ENCODE assay signal across 31 cellular contexts in genomic region chr19:804419-805160, GRCh38. TPM values are rescaled to one million over a fixed set of nuclear protein-coding genes. Genes with fewer than 3 reads are reported as not detected.
A peak's percentile ranks its signal among the peaks of the same experiment; 100 is the strongest.
DNase-seq lines count a peak whose midpoint lies in the region; FAIRE-seq and TF ChIP-seq lines count a peak whose summit lies in the region.
"Had no signal": no experiment of that assay in that cellular context is flagged by ENCODE, and none has a peak within 500 bp of the region (broad histone marks: within the 10 kb centered on the region; RNA-seq: fewer than 3 reads in every experiment).

No MANE protein-coding gene starts in this region.

- no peaks in the 10 kb centered on the region for H3K27me3 Mint-ChIP-seq in activated T-cell treated with anti-CD3 and anti-CD28 coated beads, Interleukin-2, amount 50 U/mL, for 24 hours
- no peaks in the 10 kb centered on the region for H3K27me3 Mint-ChIP-seq in nephron progenitor cell (ENCODE audit: low read depth, poor library complexity)
- H3K27me3 Mint-ChIP-seq: activated CD8-positive, alpha-beta T cell treated with anti-CD3 and anti-CD28 coated beads for 36 hours; memory B cell; stimulated activated naive CD8-positive, alpha-beta T cell treated with anti-CD3 and anti-CD28 coated beads, Interleukin-15, Interleukin-2, amounts not matched to agents 100 ng/mL and 50 ng/mL, for 24 hours had no signal

- peaks cover 41% of the 10 kb centered on the region for H3K4me1 ChIP-seq in effector memory CD4-positive, alpha-beta T cell (ENCODE audit: control insufficient read depth, insufficient read depth, low read length, poor library complexity, severe bottlenecking)
- H3K4me1 ChIP-seq in uterus = peaks cover 21 to 34% of the 10 kb centered on the region in 2 donors

- no peak for FAIRE-seq in GM12891 (lab: Jason Lieb, UNC)
- FAIRE-seq: TTC549 had no signal

- DNase-seq in activated T-cell treated with anti-CD3 and anti-CD28 coated beads, Interleukin-2, amount 50 U/mL, for 24 hours = no peak
- DNase-seq in activated T-cell treated with anti-CD3 and anti-CD28 coated beads, Interleukin-2, amount 50 U/mL, for 1 hour = no peak
- DNase-seq in GM12891 (ENCODE audit: insufficient read length, low spot score) = no peak
- no peak for DNase-seq in RWPE1 (ENCODE audit: low spot score)
- DNase-seq in nephron progenitor cell = no peak
- no peak for DNase-seq in effector memory CD4-positive, alpha-beta T cell
- no peak for DNase-seq in uterus
- DNase-seq in effector CD8-positive, alpha-beta T cell (lab: John Stamatoyannopoulos, UW) = no peak
- DNase-seq: activated CD8-positive, alpha-beta T cell treated with anti-CD3 and anti-CD28 coated beads for 36 hours; activated effector memory CD4-positive, alpha-beta T cell treated with anti-CD3 and anti-CD28 coated beads, Interleukin-2, amount 50 U/mL, for 16 hours; body of pancreas; DMS153; effector CD4-positive, alpha-beta T cell; NCI-H146; NCI-H2107; NCI-H446; NCI-H774; nucleus accumbens; RPMI8226 had no signal

- H3K27ac Mint-ChIP-seq in activated T-cell treated with anti-CD3 and anti-CD28 coated beads, Interleukin-2, amount 50 U/mL, for 24 hours = peak overlapping the region; percentile 95
- peak overlapping the region; percentile 80 for H3K27ac Mint-ChIP-seq in nephron progenitor cell
- H3K27ac Mint-ChIP-seq: CD8-positive, alpha-beta T cell; memory B cell; stimulated activated naive CD8-positive, alpha-beta T cell treated with anti-CD3 and anti-CD28 coated beads, Interleukin-15, Interleukin-2, amounts not matched to agents 100 ng/mL and 50 ng/mL, for 24 hours; T-helper 1 cell treated with Interleukin-12 subunit alpha and Interleukin-12 subunit beta and Interleukin-4 antibody, amounts not matched to agents 30 μg/mL and 1 μg/mL, for 36 hours had no signal

- H3K27me3 ChIP-seq in effector memory CD4-positive, alpha-beta T cell (replicated peaks; ENCODE audit: control insufficient read depth, insufficient read depth, low read length, poor library complexity, severe bottlenecking) = no peaks in the 10 kb centered on the region
- H3K27me3 ChIP-seq in uterus = no peaks in the 10 kb centered on the region
- H3K27me3 ChIP-seq: adrenal gland, body of pancreas, heart right ventricle had no signal

- no peaks in the 10 kb centered on the region for H3K9me3 ChIP-seq in effector memory CD4-positive, alpha-beta T cell (ENCODE audit: control insufficient read depth, low read length)
- H3K9me3 ChIP-seq in uterus = no peaks in the 10 kb centered on the region
- H3K9me3 ChIP-seq: adrenal gland, body of pancreas, HAP-1, heart right ventricle had no signal

- H3K9me3 Mint-ChIP-seq in activated T-cell treated with anti-CD3 and anti-CD28 coated beads, Interleukin-2, amount 50 U/mL, for 24 hours = no peaks in the 10 kb centered on the region
- H3K9me3 Mint-ChIP-seq in nephron progenitor cell = no peaks in the 10 kb centered on the region
- H3K9me3 Mint-ChIP-seq: activated CD8-positive, alpha-beta T cell treated with anti-CD3 and anti-CD28 coated beads for 36 hours; CD8-positive, alpha-beta T cell; memory B cell; stimulated activated naive CD8-positive, alpha-beta T cell treated with anti-CD3 and anti-CD28 coated beads, Interleukin-15, Interleukin-2, amounts not matched to agents 100 ng/mL and 50 ng/mL, for 24 hours; T-helper 1 cell treated with Interleukin-12 subunit alpha and Interleukin-12 subunit beta and Interleukin-4 antibody, amounts not matched to agents 30 μg/mL and 1 μg/mL, for 36 hours had no signal

- CTCF ChIA-PET in RWPE1 (lab: Yijun Ruan, JAX) = interaction anchor here (1.0 kb wide), 1 partner anchor 78 kb away, joined by 3 read pairs; no protein-coding TSS in a partner anchor

- H3K36me3 ChIP-seq in effector memory CD4-positive, alpha-beta T cell (ENCODE audit: control insufficient read depth, insufficient read depth, low read length) = peaks cover 69% of the 10 kb centered on the region
- no peaks in the 10 kb centered on the region for H3K36me3 ChIP-seq in uterus

- TF ChIP-seq CTCF in RWPE1 (conservative IDR thresholded peaks at IDR 0.05; ENCODE audit: low read depth) (no peak), nephron progenitor cell (IDR thresholded peaks at IDR 0.05) (no peak), uterus (IDR thresholded peaks at IDR 0.05) (no peak)

- peaks cover 86% of the 10 kb centered on the region for H3K36me3 Mint-ChIP-seq in activated T-cell treated with anti-CD3 and anti-CD28 coated beads, Interleukin-2, amount 50 U/mL, for 24 hours (ENCODE audit: low read depth)
- H3K36me3 Mint-ChIP-seq in nephron progenitor cell (ENCODE audit: low read depth) = peaks cover 46% of the 10 kb centered on the region

- POLR2A ChIA-PET in RWPE1 (lab: Yijun Ruan, JAX; ENCODE audit: low non-redundant PET) = no interaction called here

- H3K4me3 ChIP-seq in effector memory CD4-positive, alpha-beta T cell (ENCODE audit: insufficient read depth, low read depth, low read length, poor library complexity, severe bottlenecking) = no peak overlapping the region
- no peak overlapping the region for H3K4me3 ChIP-seq in uterus
- H3K4me3 ChIP-seq: adrenal gland, body of pancreas, HAP-1, SK-N-MC had no signal

- peak overlapping the region; percentile 99 for H3K27ac ChIP-seq in RWPE1
- H3K27ac ChIP-seq in effector memory CD4-positive, alpha-beta T cell (ENCODE audit: insufficient read depth, low read length, poor library complexity, severe bottlenecking) = no peak overlapping the region
- H3K27ac ChIP-seq in uterus = no peak overlapping the region
- H3K27ac ChIP-seq: body of pancreas, SK-N-MC had no signal

- no peak overlapping the region for H3K4me3 Mint-ChIP-seq in activated T-cell treated with anti-CD3 and anti-CD28 coated beads, Interleukin-2, amount 50 U/mL, for 24 hours
- H3K4me3 Mint-ChIP-seq in nephron progenitor cell = no peak overlapping the region
- H3K4me3 Mint-ChIP-seq: activated CD8-positive, alpha-beta T cell treated with anti-CD3 and anti-CD28 coated beads for 36 hours; CD8-positive, alpha-beta T cell; memory B cell; stimulated activated naive CD8-positive, alpha-beta T cell treated with anti-CD3 and anti-CD28 coated beads, Interleukin-15, Interleukin-2, amounts not matched to agents 100 ng/mL and 50 ng/mL, for 24 hours; T-helper 1 cell treated with Interleukin-12 subunit alpha and Interleukin-12 subunit beta and Interleukin-4 antibody, amounts not matched to agents 30 μg/mL and 1 μg/mL, for 36 hours had no signal

- H3K4me1 Mint-ChIP-seq in activated T-cell treated with anti-CD3 and anti-CD28 coated beads, Interleukin-2, amount 50 U/mL, for 24 hours (ENCODE audit: low read depth) = peaks cover 42% of the 10 kb centered on the region
- H3K4me1 Mint-ChIP-seq in nephron progenitor cell = peaks cover 51% of the 10 kb centered on the region

- intact Hi-C loops in uterus (cut with DNase I; ENCODE audit: low total_unique reads) = no loop called here

- no peak for TF ChIP-seq POLR2A in GM12891 (IDR thresholded peaks at IDR 0.05; ENCODE audit: low read depth, low read length)
- no peak for TF ChIP-seq POLR2A in uterus (IDR thresholded peaks at IDR 0.05)

TF ChIP-seq in GM12891, 5 proteins besides CTCF, POLR2A, EP300 and RAD21:
- TF ChIP-seq POLR2AphosphoS5 (IDR thresholded peaks at IDR 0.05; ENCODE audit: low read depth, low read length) = peak; percentile 37; the same call in 1 of the 2 replicates
- no peak for TF ChIP-seq SPI1 (IDR thresholded peaks at IDR 0.05; ENCODE audit: low read depth, low read length)

RNA-seq across cellular contexts. Expression of gene PTBP1, which starts 7.3 kb away (rescaled TPM):
- 196 TPM for polyA plus RNA-seq in GM12891 (2012; ENCODE audit: low read depth, missing spikeins)
- 100 to 1,000 TPM in 2 of 4 donors, 10 to 100 TPM in 2; 45.0 to 278 (median 106) TPM for total RNA-seq in uterus

RNA-seq across cellular contexts. Expression of gene PLPPR3, which starts 17.2 kb away (rescaled TPM):
- 0.15 TPM for polyA plus RNA-seq in GM12891 (2012; ENCODE audit: low read depth, missing spikeins)
- total RNA-seq in uterus = 1 to 10 TPM in 1 of 4 donors, not detected in 3; 3.4 TPM
- total RNA-seq: activated CD8-positive, alpha-beta T cell treated with anti-CD3 and anti-CD28 coated beads for 36 hours; body of pancreas; CD8-positive, alpha-beta T cell; heart right ventricle; HT1080 had no signal
- polyA plus RNA-seq: esophagus, heart right ventricle had no signal

RNA-seq across cellular contexts. Expression of gene AZU1, which starts 23.0 kb away (rescaled TPM):
- 0.10 TPM for polyA plus RNA-seq in GM12891 (2012; ENCODE audit: low read depth, missing spikeins)
- total RNA-seq in uterus = 1 to 10 TPM in 1 of 4 donors, under 1 TPM in 1, not detected in 2; 0.85 to 2.6 TPM
- total RNA-seq: activated CD8-positive, alpha-beta T cell treated with anti-CD3 and anti-CD28 coated beads for 36 hours; fibroblast of villous mesenchyme; HT1080 had no signal
- polyA plus RNA-seq: esophagus had no signal

RNA-seq across cellular contexts. Expression of gene PRTN3, which starts 36.2 kb away (rescaled TPM):
- not detected for polyA plus RNA-seq in GM12891 (2012; ENCODE audit: low read depth, missing spikeins)
- 1 to 10 TPM in 1 of 4 donors, not detected in 3; 2.9 TPM for total RNA-seq in uterus
- total RNA-seq: activated CD8-positive, alpha-beta T cell treated with anti-CD3 and anti-CD28 coated beads for 36 hours; CD8-positive, alpha-beta T cell; fibroblast of villous mesenchyme; heart right ventricle; HT1080 had no signal
- polyA plus RNA-seq: esophagus had no signal

RNA-seq across cellular contexts. Expression of gene ELANE, which starts 47.5 kb away (rescaled TPM):
- polyA plus RNA-seq in GM12891 (2012; ENCODE audit: low read depth, missing spikeins) = not detected
- 1 to 10 TPM in 1 of 4 donors, not detected in 3; 3.4 TPM for total RNA-seq in uterus
- total RNA-seq: activated CD8-positive, alpha-beta T cell treated with anti-CD3 and anti-CD28 coated beads for 36 hours; body of pancreas; CD8-positive, alpha-beta T cell; fibroblast of villous mesenchyme; HT1080 had no signal
